Comparison of ENCODE assay signal across 1 cellular context in the genomic region with DNA sequence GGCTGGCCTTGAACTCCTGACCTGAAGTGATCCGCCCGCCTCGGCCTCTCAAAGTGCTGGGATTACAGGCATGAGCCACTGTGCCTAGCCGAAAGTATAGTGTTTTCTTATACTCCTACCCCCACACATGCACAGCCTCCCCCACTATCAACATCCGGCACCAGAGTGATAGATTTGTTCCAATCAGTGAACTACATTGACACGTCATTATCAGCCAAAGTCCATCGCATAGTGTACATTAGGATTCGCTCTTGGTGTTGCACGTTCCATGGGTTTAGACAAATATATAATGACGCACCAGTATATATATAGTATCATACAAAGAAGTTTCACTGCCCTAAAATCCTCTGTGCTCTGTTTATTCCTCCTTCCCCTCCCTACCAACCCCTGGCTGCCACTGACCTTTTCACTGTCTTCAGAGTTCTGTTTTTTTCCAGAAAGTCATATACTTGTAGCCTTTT.
A peak's percentile ranks its signal among the peaks of the same experiment; 100 is the strongest.
TF ChIP-seq lines count a peak whose summit lies in the region.

No MANE protein-coding gene starts in this region.

TF ChIP-seq in HepG2, 621 proteins besides CTCF, POLR2A, EP300 and RAD21 (continued from another document and continues in another):
- TF ChIP-seq, protein P1, sequence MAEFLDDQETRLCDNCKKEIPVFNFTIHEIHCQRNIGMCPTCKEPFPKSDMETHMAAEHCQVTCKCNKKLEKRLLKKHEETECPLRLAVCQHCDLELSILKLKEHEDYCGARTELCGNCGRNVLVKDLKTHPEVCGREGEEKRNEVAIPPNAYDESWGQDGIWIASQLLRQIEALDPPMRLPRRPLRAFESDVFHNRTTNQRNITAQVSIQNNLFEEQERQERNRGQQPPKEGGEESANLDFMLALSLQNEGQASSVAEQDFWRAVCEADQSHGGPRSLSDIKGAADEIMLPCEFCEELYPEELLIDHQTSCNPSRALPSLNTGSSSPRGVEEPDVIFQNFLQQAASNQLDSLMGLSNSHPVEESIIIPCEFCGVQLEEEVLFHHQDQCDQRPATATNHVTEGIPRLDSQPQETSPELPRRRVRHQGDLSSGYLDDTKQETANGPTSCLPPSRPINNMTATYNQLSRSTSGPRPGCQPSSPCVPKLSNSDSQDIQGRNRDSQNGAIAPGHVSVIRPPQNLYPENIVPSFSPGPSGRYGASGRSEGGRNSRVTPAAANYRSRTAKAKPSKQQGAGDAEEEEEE (CRISPR knock-in tag; IDR thresholded peaks at IDR 0.05; ENCODE audit: borderline replicate concordance), result peak; percentile 51; the same call in 1 of the 2 replicates
- TF ChIP-seq, protein P2, sequence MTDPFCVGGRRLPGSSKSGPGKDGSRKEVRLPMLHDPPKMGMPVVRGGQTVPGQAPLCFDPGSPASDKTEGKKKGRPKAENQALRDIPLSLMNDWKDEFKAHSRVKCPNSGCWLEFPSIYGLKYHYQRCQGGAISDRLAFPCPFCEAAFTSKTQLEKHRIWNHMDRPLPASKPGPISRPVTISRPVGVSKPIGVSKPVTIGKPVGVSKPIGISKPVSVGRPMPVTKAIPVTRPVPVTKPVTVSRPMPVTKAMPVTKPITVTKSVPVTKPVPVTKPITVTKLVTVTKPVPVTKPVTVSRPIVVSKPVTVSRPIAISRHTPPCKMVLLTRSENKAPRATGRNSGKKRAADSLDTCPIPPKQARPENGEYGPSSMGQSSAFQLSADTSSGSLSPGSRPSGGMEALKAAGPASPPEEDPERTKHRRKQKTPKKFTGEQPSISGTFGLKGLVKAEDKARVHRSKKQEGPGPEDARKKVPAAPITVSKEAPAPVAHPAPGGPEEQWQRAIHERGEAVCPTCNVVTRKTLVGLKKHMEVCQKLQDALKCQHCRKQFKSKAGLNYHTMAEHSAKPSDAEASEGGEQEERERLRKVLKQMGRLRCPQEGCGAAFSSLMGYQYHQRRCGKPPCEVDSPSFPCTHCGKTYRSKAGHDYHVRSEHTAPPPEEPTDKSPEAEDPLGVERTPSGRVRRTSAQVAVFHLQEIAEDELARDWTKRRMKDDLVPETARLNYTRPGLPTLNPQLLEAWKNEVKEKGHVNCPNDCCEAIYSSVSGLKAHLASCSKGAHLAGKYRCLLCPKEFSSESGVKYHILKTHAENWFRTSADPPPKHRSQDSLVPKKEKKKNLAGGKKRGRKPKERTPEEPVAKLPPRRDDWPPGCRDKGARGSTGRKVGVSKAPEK (CRISPR knock-in tag; IDR thresholded peaks at IDR 0.05; ENCODE audit: borderline replicate concordance), result no peak
- 0 out of 2 replicates have a peak, but pooled peaks have one; percentile 15 for TF ChIP-seq MIER2 (CRISPR knock-in tag; IDR thresholded peaks at IDR 0.05)
- TF ChIP-seq ZNF3 (CRISPR knock-in tag; IDR thresholded peaks at IDR 0.05), result no peak
- TF ChIP-seq ZSCAN25 (CRISPR knock-in tag; IDR thresholded peaks at IDR 0.05), result no peak
- peak; percentile 19 for TF ChIP-seq ZNF292 (CRISPR knock-in tag; IDR thresholded peaks at IDR 0.05; ENCODE audit: borderline replicate concordance, low read depth)
- TF ChIP-seq ZNF562 (CRISPR knock-in tag; IDR thresholded peaks at IDR 0.05; ENCODE audit: borderline replicate concordance), result no peak
- no peak for TF ChIP-seq ISL2 (CRISPR knock-in tag; IDR thresholded peaks at IDR 0.05)
- 0 out of 2 replicates have a peak, but pooled peaks have one; percentile 29 for TF ChIP-seq SP4 (CRISPR knock-in tag; IDR thresholded peaks at IDR 0.05)
- TF ChIP-seq SRSF9 (IDR thresholded peaks at IDR 0.05; ENCODE audit: borderline replicate concordance, insufficient read depth, low read depth, low read length, poor library complexity, severe bottlenecking), result no peak
- no peak for TF ChIP-seq GLI4 (CRISPR knock-in tag; IDR thresholded peaks at IDR 0.05; ENCODE audit: borderline replicate concordance)
- TF ChIP-seq ZNF614 (CRISPR knock-in tag; IDR thresholded peaks at IDR 0.05; ENCODE audit: borderline replicate concordance), result peak; percentile 75; the same call in 1 of the 2 replicates
- TF ChIP-seq, protein P3, sequence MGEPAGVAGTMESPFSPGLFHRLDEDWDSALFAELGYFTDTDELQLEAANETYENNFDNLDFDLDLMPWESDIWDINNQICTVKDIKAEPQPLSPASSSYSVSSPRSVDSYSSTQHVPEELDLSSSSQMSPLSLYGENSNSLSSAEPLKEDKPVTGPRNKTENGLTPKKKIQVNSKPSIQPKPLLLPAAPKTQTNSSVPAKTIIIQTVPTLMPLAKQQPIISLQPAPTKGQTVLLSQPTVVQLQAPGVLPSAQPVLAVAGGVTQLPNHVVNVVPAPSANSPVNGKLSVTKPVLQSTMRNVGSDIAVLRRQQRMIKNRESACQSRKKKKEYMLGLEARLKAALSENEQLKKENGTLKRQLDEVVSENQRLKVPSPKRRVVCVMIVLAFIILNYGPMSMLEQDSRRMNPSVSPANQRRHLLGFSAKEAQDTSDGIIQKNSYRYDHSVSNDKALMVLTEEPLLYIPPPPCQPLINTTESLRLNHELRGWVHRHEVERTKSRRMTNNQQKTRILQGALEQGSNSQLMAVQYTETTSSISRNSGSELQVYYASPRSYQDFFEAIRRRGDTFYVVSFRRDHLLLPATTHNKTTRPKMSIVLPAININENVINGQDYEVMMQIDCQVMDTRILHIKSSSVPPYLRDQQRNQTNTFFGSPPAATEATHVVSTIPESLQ (CRISPR knock-in tag; conservative IDR thresholded peaks at IDR 0.05), result no peak
- TF ChIP-seq, protein P4, sequence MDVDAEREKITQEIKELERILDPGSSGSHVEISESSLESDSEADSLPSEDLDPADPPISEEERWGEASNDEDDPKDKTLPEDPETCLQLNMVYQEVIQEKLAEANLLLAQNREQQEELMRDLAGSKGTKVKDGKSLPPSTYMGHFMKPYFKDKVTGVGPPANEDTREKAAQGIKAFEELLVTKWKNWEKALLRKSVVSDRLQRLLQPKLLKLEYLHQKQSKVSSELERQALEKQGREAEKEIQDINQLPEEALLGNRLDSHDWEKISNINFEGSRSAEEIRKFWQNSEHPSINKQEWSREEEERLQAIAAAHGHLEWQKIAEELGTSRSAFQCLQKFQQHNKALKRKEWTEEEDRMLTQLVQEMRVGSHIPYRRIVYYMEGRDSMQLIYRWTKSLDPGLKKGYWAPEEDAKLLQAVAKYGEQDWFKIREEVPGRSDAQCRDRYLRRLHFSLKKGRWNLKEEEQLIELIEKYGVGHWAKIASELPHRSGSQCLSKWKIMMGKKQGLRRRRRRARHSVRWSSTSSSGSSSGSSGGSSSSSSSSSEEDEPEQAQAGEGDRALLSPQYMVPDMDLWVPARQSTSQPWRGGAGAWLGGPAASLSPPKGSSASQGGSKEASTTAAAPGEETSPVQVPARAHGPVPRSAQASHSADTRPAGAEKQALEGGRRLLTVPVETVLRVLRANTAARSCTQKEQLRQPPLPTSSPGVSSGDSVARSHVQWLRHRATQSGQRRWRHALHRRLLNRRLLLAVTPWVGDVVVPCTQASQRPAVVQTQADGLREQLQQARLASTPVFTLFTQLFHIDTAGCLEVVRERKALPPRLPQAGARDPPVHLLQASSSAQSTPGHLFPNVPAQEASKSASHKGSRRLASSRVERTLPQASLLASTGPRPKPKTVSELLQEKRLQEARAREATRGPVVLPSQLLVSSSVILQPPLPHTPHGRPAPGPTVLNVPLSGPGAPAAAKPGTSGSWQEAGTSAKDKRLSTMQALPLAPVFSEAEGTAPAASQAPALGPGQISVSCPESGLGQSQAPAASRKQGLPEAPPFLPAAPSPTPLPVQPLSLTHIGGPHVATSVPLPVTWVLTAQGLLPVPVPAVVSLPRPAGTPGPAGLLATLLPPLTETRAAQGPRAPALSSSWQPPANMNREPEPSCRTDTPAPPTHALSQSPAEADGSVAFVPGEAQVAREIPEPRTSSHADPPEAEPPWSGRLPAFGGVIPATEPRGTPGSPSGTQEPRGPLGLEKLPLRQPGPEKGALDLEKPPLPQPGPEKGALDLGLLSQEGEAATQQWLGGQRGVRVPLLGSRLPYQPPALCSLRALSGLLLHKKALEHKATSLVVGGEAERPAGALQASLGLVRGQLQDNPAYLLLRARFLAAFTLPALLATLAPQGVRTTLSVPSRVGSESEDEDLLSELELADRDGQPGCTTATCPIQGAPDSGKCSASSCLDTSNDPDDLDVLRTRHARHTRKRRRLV (CRISPR knock-in tag; IDR thresholded peaks at IDR 0.05), result 0 out of 2 replicates have a peak, but pooled peaks have one; percentile 25
- TF ChIP-seq, protein P5, sequence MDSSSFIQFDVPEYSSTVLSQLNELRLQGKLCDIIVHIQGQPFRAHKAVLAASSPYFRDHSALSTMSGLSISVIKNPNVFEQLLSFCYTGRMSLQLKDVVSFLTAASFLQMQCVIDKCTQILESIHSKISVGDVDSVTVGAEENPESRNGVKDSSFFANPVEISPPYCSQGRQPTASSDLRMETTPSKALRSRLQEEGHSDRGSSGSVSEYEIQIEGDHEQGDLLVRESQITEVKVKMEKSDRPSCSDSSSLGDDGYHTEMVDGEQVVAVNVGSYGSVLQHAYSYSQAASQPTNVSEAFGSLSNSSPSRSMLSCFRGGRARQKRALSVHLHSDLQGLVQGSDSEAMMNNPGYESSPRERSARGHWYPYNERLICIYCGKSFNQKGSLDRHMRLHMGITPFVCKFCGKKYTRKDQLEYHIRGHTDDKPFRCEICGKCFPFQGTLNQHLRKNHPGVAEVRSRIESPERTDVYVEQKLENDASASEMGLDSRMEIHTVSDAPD (CRISPR knock-in tag; IDR thresholded peaks at IDR 0.05), result no peak; the same call in 1 of the 2 replicates
- TF ChIP-seq, protein P6, sequence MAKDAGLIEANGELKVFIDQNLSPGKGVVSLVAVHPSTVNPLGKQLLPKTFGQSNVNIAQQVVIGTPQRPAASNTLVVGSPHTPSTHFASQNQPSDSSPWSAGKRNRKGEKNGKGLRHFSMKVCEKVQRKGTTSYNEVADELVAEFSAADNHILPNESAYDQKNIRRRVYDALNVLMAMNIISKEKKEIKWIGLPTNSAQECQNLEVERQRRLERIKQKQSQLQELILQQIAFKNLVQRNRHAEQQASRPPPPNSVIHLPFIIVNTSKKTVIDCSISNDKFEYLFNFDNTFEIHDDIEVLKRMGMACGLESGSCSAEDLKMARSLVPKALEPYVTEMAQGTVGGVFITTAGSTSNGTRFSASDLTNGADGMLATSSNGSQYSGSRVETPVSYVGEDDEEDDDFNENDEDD (CRISPR knock-in tag; IDR thresholded peaks at IDR 0.05; ENCODE audit: borderline replicate concordance), result peak; percentile 30; the same call in 1 of the 2 replicates
- TF ChIP-seq HNRNPK (IDR thresholded peaks at IDR 0.05; ENCODE audit: low read depth, low read length, poor library complexity, severe bottlenecking), result no peak
- TF ChIP-seq MED8 (CRISPR knock-in tag; IDR thresholded peaks at IDR 0.05; ENCODE audit: insufficient replicate concordance), result no peak
- no peak for TF ChIP-seq REXO4 (CRISPR knock-in tag; IDR thresholded peaks at IDR 0.05; ENCODE audit: borderline replicate concordance)
- TF ChIP-seq ZNF180 (CRISPR knock-in tag; IDR thresholded peaks at IDR 0.05; ENCODE audit: borderline replicate concordance, low read depth), result no peak
- TF ChIP-seq ZNF549 (CRISPR knock-in tag; IDR thresholded peaks at IDR 0.05), result no peak
- TF ChIP-seq ASH2L (IDR thresholded peaks at IDR 0.05; ENCODE audit: insufficient read length, low read depth, low read length), result peak; percentile 23
- peak; percentile 88 for TF ChIP-seq JUND (CRISPR knock-in tag; IDR thresholded peaks at IDR 0.05)
- TF ChIP-seq, protein P7, sequence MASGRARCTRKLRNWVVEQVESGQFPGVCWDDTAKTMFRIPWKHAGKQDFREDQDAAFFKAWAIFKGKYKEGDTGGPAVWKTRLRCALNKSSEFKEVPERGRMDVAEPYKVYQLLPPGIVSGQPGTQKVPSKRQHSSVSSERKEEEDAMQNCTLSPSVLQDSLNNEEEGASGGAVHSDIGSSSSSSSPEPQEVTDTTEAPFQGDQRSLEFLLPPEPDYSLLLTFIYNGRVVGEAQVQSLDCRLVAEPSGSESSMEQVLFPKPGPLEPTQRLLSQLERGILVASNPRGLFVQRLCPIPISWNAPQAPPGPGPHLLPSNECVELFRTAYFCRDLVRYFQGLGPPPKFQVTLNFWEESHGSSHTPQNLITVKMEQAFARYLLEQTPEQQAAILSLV (CRISPR knock-in tag; IDR thresholded peaks at IDR 0.05; ENCODE audit: borderline replicate concordance), result no peak
- TF ChIP-seq, protein P8, sequence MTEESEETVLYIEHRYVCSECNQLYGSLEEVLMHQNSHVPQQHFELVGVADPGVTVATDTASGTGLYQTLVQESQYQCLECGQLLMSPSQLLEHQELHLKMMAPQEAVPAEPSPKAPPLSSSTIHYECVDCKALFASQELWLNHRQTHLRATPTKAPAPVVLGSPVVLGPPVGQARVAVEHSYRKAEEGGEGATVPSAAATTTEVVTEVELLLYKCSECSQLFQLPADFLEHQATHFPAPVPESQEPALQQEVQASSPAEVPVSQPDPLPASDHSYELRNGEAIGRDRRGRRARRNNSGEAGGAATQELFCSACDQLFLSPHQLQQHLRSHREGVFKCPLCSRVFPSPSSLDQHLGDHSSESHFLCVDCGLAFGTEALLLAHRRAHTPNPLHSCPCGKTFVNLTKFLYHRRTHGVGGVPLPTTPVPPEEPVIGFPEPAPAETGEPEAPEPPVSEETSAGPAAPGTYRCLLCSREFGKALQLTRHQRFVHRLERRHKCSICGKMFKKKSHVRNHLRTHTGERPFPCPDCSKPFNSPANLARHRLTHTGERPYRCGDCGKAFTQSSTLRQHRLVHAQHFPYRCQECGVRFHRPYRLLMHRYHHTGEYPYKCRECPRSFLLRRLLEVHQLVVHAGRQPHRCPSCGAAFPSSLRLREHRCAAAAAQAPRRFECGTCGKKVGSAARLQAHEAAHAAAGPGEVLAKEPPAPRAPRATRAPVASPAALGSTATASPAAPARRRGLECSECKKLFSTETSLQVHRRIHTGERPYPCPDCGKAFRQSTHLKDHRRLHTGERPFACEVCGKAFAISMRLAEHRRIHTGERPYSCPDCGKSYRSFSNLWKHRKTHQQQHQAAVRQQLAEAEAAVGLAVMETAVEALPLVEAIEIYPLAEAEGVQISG (CRISPR knock-in tag; IDR thresholded peaks at IDR 0.05), result 0 out of 2 replicates have a peak, but pooled peaks have one; percentile 52
- no peak for TF ChIP-seq ZNF558 (CRISPR knock-in tag; IDR thresholded peaks at IDR 0.05; ENCODE audit: borderline replicate concordance)
- no peak for TF ChIP-seq ZNF879 (CRISPR knock-in tag; IDR thresholded peaks at IDR 0.05)
- TF ChIP-seq SNAPC2 (CRISPR knock-in tag; IDR thresholded peaks at IDR 0.05), result no peak
- TF ChIP-seq DPF2 (CRISPR knock-in tag; IDR thresholded peaks at IDR 0.05; ENCODE audit: borderline replicate concordance, low read depth), result peak; percentile 93
- TF ChIP-seq, protein P9, sequence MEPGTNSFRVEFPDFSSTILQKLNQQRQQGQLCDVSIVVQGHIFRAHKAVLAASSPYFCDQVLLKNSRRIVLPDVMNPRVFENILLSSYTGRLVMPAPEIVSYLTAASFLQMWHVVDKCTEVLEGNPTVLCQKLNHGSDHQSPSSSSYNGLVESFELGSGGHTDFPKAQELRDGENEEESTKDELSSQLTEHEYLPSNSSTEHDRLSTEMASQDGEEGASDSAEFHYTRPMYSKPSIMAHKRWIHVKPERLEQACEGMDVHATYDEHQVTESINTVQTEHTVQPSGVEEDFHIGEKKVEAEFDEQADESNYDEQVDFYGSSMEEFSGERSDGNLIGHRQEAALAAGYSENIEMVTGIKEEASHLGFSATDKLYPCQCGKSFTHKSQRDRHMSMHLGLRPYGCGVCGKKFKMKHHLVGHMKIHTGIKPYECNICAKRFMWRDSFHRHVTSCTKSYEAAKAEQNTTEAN (CRISPR knock-in tag; conservative IDR thresholded peaks at IDR 0.05), result peak; percentile 59; the same call in 1 of the 2 replicates
- TF ChIP-seq ZNF546 (CRISPR knock-in tag; conservative IDR thresholded peaks at IDR 0.05), result no peak
- no peak for TF ChIP-seq ZNF225 (CRISPR knock-in tag; IDR thresholded peaks at IDR 0.05)
- peak; percentile 73; the same call in 1 of the 2 replicates for TF ChIP-seq DMAP1 (CRISPR knock-in tag; IDR thresholded peaks at IDR 0.05)
- TF ChIP-seq, protein P10, sequence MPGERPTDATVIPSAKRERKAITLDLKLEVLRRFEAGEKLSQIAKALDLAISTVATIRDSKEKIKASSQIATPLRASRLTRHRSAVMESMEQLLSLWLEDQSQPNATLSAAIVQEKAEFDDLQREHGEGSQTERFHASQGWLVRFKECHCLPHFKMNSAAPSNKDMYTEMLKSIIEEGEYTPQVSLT (CRISPR knock-in tag; IDR thresholded peaks at IDR 0.05; ENCODE audit: borderline replicate concordance, low read depth), result no peak
- TF ChIP-seq NFIC (IDR thresholded peaks at IDR 0.05; ENCODE audit: low read length), result peak; percentile 51; the same call in 1 of the 2 replicates
